ENCODE assay signal across 14 cellular contexts in genomic region chr7:92682767-92683539, GRCh38.
A peak's percentile ranks its signal among the peaks of the same experiment; 100 is the strongest.
DNase-seq lines count a peak whose midpoint lies in the region; ATAC-seq, FAIRE-seq and TF ChIP-seq lines count a peak whose summit lies in the region.
"Had no signal": no experiment of that assay in that cellular context is flagged by ENCODE, and none has a peak within 500 bp of the region (broad histone marks: within the 10 kb centered on the region; RNA-seq: fewer than 3 reads in every experiment).

No MANE protein-coding gene starts in this region.

- BruUV-seq in HepG2 (replicated peaks; lab: Mats Ljungman, UMichigan) = no TSS peak

- POLR2A ChIA-PET in A549 (lab: Yijun Ruan, JAX) = no interaction called here
- POLR2A ChIA-PET in HepG2 (lab: Yijun Ruan, JAX) = interaction anchor here (4.3 kb wide), 1 partner anchor 12 kb away, joined by 24 read pairs; no protein-coding TSS in a partner anchor

- in situ Hi-C loops in HepG2 (cut with HindIII; ENCODE audit: extremely low pct_ligation_motif_present, low pct_unique_long_range_greater_than_20kb) = loop anchor here (5.0 kb wide), 1 partner anchor 149 kb away; no protein-coding TSS in a partner anchor

- TF ChIP-seq POLR2A in A549 (IDR thresholded peaks at IDR 0.05; ENCODE audit: low read length) (no peak), HepG2 (IDR thresholded peaks at IDR 0.05; ENCODE audit: insufficient read depth in 1 of 2, low read depth in 2 of 2, low read length in 2 of 2) (no peak), GM18505 (IDR thresholded peaks at IDR 0.05; ENCODE audit: borderline replicate concordance, extremely low read depth, insufficient read depth, insufficient read length) (no peak)

- no peaks in the 10 kb centered on the region for H3K36me3 ChIP-seq in ascending aorta
- H3K36me3 ChIP-seq in HepG2 (replicated peaks in 1 of 2; ENCODE audit: control insufficient read depth in 1 of 2, insufficient read depth in 2 of 2, low read length in 2 of 2) = peaks cover 6 to 22% of the 10 kb centered on the region in 2 experiments

- H3K9ac ChIP-seq in HepG2 (ENCODE audit: insufficient read depth, low read depth, low read length) = peak overlapping the region; percentile 63

- no peak for TF ChIP-seq EP300 in A549 (IDR thresholded peaks at IDR 0.05)
- TF ChIP-seq EP300 in HepG2 (IDR thresholded peaks at IDR 0.05; ENCODE audit: low read depth in 2 of 2, low read length in 2 of 2) = peak in 1 of 2 experiments; percentile 90; a peak in 2 of 4 replicates
- TF ChIP-seq EP300 in HepG2 (CRISPR knock-in tag; IDR thresholded peaks at IDR 0.05; ENCODE audit: borderline replicate concordance) = peak; percentile 58; the same call in 1 of the 2 replicates

- H4K20me1 ChIP-seq in HepG2 (ENCODE audit: insufficient read depth, low read length) = no peaks in the 10 kb centered on the region

- peaks cover 20% of the 10 kb centered on the region for H3K79me2 ChIP-seq in HepG2 (ENCODE audit: insufficient read depth, low read length)

- H3K4me2 ChIP-seq in A549 (peak overlapping the region; percentile 55), HepG2 (ENCODE audit: low read depth, low read length) (peak overlapping the region; percentile 47)

- H3K27ac ChIP-seq in A549 = peak overlapping the region; percentile 6 to 42; a peak in 4 of 6 replicates
- peak overlapping the region; percentile 16 to 50 for H3K27ac ChIP-seq in ascending aorta
- peak overlapping the region; percentile 91 for H3K27ac ChIP-seq in HepG2 (ENCODE audit: extremely low read length, insufficient read depth, low read length)
- H3K27ac ChIP-seq: epithelial cell of prostate had no signal

- CTCF ChIA-PET in A549 (lab: Yijun Ruan, JAX) (interaction anchor here (1.0 to 2.7 kb wide), 2 partner anchors 8 to 150 kb away, joined by 3 to 9 read pairs; no protein-coding TSS in a partner anchor), HepG2 (lab: Yijun Ruan, JAX; ENCODE audit: low intra/inter-chr PET ratio, low total read pairs) (no interaction called here)

- no peak overlapping the region for H2AFZ ChIP-seq in HepG2 (ENCODE audit: low read length)

- 27% methylated on average over 3 of the region's 3 CpGs for WGBS in A549 (ENCODE audit: missing lambda C conversion rate)
- 5% methylated on average over 3 of the region's 3 CpGs for WGBS in HepG2 (ENCODE audit: low lambda C conversion rate)

- FAIRE-seq in A549 (lab: Jason Lieb, UNC) = no peak
- peak; percentile 23 for FAIRE-seq in HepG2 (lab: Jason Lieb, UNC)
- FAIRE-seq: RCC 7860, TTC549 had no signal

- TF ChIP-seq RAD21 in A549 (conservative IDR thresholded peaks at IDR 0.05 in 1 of 2, IDR thresholded peaks at IDR 0.05 in 1 of 2) = no peak
- no peak for TF ChIP-seq RAD21 in HepG2 (CRISPR knock-in tag; IDR thresholded peaks at IDR 0.05)

- no peaks in the 10 kb centered on the region for H3K9me3 ChIP-seq in A549
- H3K9me3 ChIP-seq in ascending aorta = no peaks in the 10 kb centered on the region
- no peaks in the 10 kb centered on the region for H3K9me3 ChIP-seq in HepG2 (ENCODE audit: low read length)

- no peaks in the 10 kb centered on the region for H3K27me3 ChIP-seq in ascending aorta
- no peaks in the 10 kb centered on the region for H3K27me3 ChIP-seq in HepG2 (ENCODE audit: control insufficient read depth in 1 of 2, insufficient read depth in 2 of 2, low read length in 2 of 2)

- DNase-seq in A549 (ENCODE audit: low read depth in 1 of 2, low spot score in 1 of 2) (no peak), HuH-7.5 (ENCODE audit: low spot score) (peak; percentile 6), ascending aorta (ENCODE audit: low spot score in 2 of 2) (no peak), HepG2 (ENCODE audit: low spot score) (peak; percentile 90), NCI-H1048 (lab: John Stamatoyannopoulos, UW) (no peak), NOMO-1 treated with dmso at 0.1 percent for 144 hours (lab: John Stamatoyannopoulos, UW; ENCODE audit: unreplicated experiment) (no peak)
- DNase-seq in activated effector memory CD4-positive, alpha-beta T cell treated with Interleukin-2 at 50 U/mL for 16 hours = no peak
- DNase-seq: AML-193, Kasumi-1, nephron progenitor cell had no signal

- TF ChIP-seq CTCF in A549 (IDR thresholded peaks at IDR 0.05) (no peak), ascending aorta (IDR thresholded peaks at IDR 0.05) (no peak), HepG2 (CRISPR knock-in tag; IDR thresholded peaks at IDR 0.05) (no peak)

- H3K4me3 ChIP-seq in A549 (no peak overlapping the region), ascending aorta (no peak overlapping the region), HepG2 (replicated peaks in 1 of 3; ENCODE audit: insufficient read depth in 1 of 3, low read depth in 2 of 3, low read length in 3 of 3) (no peak overlapping the region; a peak in 1 of 6 replicates)

- intact Hi-C loops in ascending aorta (cut with DNase I) (no loop called here), HepG2 (cut with micrococcal nuclease; ENCODE audit: unreplicated experiment) (no loop called here)

- H3K4me1 ChIP-seq in A549 (peaks cover 39% of the 10 kb centered on the region), ascending aorta (peaks cover 0 to 13% of the 10 kb centered on the region in 2 donors), HepG2 (ENCODE audit: insufficient read depth, low read length) (peaks cover 78% of the 10 kb centered on the region)

- ATAC-seq in A549 (peak in 1 of 2 experiments; percentile 58; a peak in 3 of 6 replicates), HepG2 (peak; percentile 71), GM18505 (IDR thresholded peaks at IDR 0.05; ENCODE audit: unreplicated experiment) (no peak)

TF ChIP-seq in A549, 52 proteins besides CTCF, POLR2A, EP300 and RAD21:
- no peak for TF ChIP-seq ZC3H11A (IDR thresholded peaks at IDR 0.05)

TF ChIP-seq in HepG2, 621 proteins besides CTCF, POLR2A, EP300 and RAD21 (continues in another document):
- TF ChIP-seq FOXJ3 (CRISPR knock-in tag; IDR thresholded peaks at IDR 0.05; ENCODE audit: borderline replicate concordance) (peak; percentile 65; the same call in 1 of the 2 replicates), CENPBD1 (CRISPR knock-in tag; IDR thresholded peaks at IDR 0.05; ENCODE audit: borderline replicate concordance, low read depth) (no peak), CSRNP1 (CRISPR knock-in tag; IDR thresholded peaks at IDR 0.05) (no peak), RARA (CRISPR knock-in tag; IDR thresholded peaks at IDR 0.05) (0 out of 2 replicates have a peak, but pooled peaks have one; percentile 43), PRMT3 (CRISPR knock-in tag; IDR thresholded peaks at IDR 0.05; ENCODE audit: borderline replicate concordance, low read depth) (no peak), ZNF432 (CRISPR knock-in tag; IDR thresholded peaks at IDR 0.05; ENCODE audit: borderline replicate concordance) (no peak), MTERF4 (CRISPR knock-in tag; IDR thresholded peaks at IDR 0.05) (no peak), HMG20A (CRISPR knock-in tag; IDR thresholded peaks at IDR 0.05; ENCODE audit: borderline replicate concordance) (peak; percentile 19; the same call in 1 of the 2 replicates), NR3C1 (CRISPR knock-in tag; IDR thresholded peaks at IDR 0.05) (no peak), ISL2 (CRISPR knock-in tag; IDR thresholded peaks at IDR 0.05) (peak; percentile 93), CBX1 (IDR thresholded peaks at IDR 0.05; ENCODE audit: low read depth) (no peak), ZNF33B (CRISPR knock-in tag; IDR thresholded peaks at IDR 0.05) (no peak), SOX5 (CRISPR knock-in tag; IDR thresholded peaks at IDR 0.05; ENCODE audit: borderline replicate concordance) (peak; percentile 65; the same call in 1 of the 2 replicates), ZNF280B (CRISPR knock-in tag; IDR thresholded peaks at IDR 0.05; ENCODE audit: borderline replicate concordance) (no peak)

Comparison
In these comparisons a context has a peak if more than half of its experiments do, and no peak if none do; other contexts are left out.
1. DNase-seq: peak in HuH-7.5 (single experiment) and HepG2 (single experiment); none in A549 (0 of 2), ascending aorta (0 of 2), NCI-H1048 (single experiment), activated effector memory CD4-positive, alpha-beta T cell treated with Interleukin-2 at 50 U/mL for 16 hours (single experiment) and NOMO-1 treated with dmso at 0.1 percent for 144 hours (single experiment).
2. H3K27ac ChIP-seq: peak in every context shown above with its lines; median percentile 91 in HepG2; 33 in ascending aorta; 24 in A549.
3. Of the 38 proteins assayed by ChIP-seq in both HepG2 and A549: peak only in HepG2: EP300 and HDAC2; only in A549: none; in both: none; in neither: 35; mixed calls (peak in some experiments, not most) for 1.